Comparison of ENCODE assay signal across 10 cellular contexts in genomic region chr5:124743534-124744169, GRCh38. TPM values are rescaled to one million over a fixed set of nuclear protein-coding genes. Genes with fewer than 3 reads are reported as not detected.
DNase-seq lines count a peak whose midpoint lies in the region; ATAC-seq and TF ChIP-seq lines count a peak whose summit lies in the region.
"Had no signal": no experiment of that assay in that cellular context is flagged by ENCODE, and none has a peak within 500 bp of the region (broad histone marks: within the 10 kb centered on the region; RNA-seq: fewer than 3 reads in every experiment).

No MANE protein-coding gene starts in this region.

- 13 to 16% methylated on average over 7 of the region's 7 CpGs for WGBS in tibial nerve, 2 donors

- TF ChIP-seq EP300 in tibial nerve (IDR thresholded peaks at IDR 0.05): no peak

- peaks cover 0 to 60% (median 13%) of the 10 kb centered on the region in 4 donors for H3K4me1 ChIP-seq in tibial nerve

- ATAC-seq in left colon (peak; percentile 54), T-helper 17 cell (no peak)

- peak overlapping the region; percentile 40 to 62 (median 58) for H3K4me3 ChIP-seq in tibial nerve
- H3K4me3 ChIP-seq: K562 had no signal

- no peaks in the 10 kb centered on the region for H3K36me3 Mint-ChIP-seq in T-helper 17 cell (ENCODE audit: low read depth)

- H3K4me3 Mint-ChIP-seq in T-helper 17 cell: no peak overlapping the region

- intact Hi-C loops in left colon (cut with DNase I, micrococcal nuclease): no loop called here

- H3K9me3 ChIP-seq in tibial nerve (no peaks in the 10 kb centered on the region), T-helper 17 cell (ENCODE audit: control insufficient read depth, low read length, poor library complexity, severe bottlenecking) (no peaks in the 10 kb centered on the region)

- H3K27me3 Mint-ChIP-seq in T-helper 17 cell: peaks cover 22% of the 10 kb centered on the region

- H3K4me1 Mint-ChIP-seq in T-helper 17 cell: peaks cover 8% of the 10 kb centered on the region

- no peaks in the 10 kb centered on the region for H3K27me3 ChIP-seq in tibial nerve

- peak overlapping the region; percentile 81 for H3K27ac ChIP-seq in angular gyrus (ENCODE audit: low read depth, low read length)
- peak overlapping the region; percentile 87 to 98 (median 89) for H3K27ac ChIP-seq in tibial nerve

- TF ChIP-seq CTCF in tibial nerve (IDR thresholded peaks at IDR 0.05): no peak

- TF ChIP-seq POLR2A in tibial nerve (IDR thresholded peaks at IDR 0.05): no peak

- H3K27ac Mint-ChIP-seq in T-helper 17 cell: no peak overlapping the region

- H3K36me3 ChIP-seq in tibial nerve: no peaks in the 10 kb centered on the region

- peak; percentile 33 for DNase-seq in NCI-H1694 treated with DMSO at 0.1 percent for 48 hours (lab: John Stamatoyannopoulos, UW)
- no peak for DNase-seq in NCI-H1694 (lab: John Stamatoyannopoulos, UW)
- peak in 1 of 2 donors; percentile 67 for DNase-seq in left colon
- no peak for DNase-seq in tibial nerve (ENCODE audit: low spot score in 2 of 2)
- DNase-seq in NOMO-1 treated with DMSO at 0.1 percent for 48 hours (lab: John Stamatoyannopoulos, UW; ENCODE audit: unreplicated experiment): no peak
- no peak for DNase-seq in T-helper 17 cell
- DNase-seq in activated gamma-delta T cell (lab: John Stamatoyannopoulos, UW): no peak
- DNase-seq: AML-193 had no signal

RNA-seq across cellular contexts. Expression of gene ZNF608, which starts 2.8 kb away (rescaled TPM):
- total RNA-seq in left colon (10 to 100 TPM; 16.2 to 23.1 TPM), tibial nerve (10 to 100 TPM; 16.3 to 34.8 (median 23.7) TPM), T-helper 17 cell (under 1 TPM; 0.16 to 0.42 TPM)

Comparison
In these comparisons a context has a peak if more than half of its experiments do, and no peak if none do; other contexts are left out.
1. RNA of gene ZNF608, which starts 2.8 kb away (total RNA-seq): 16.3 to 34.8 TPM in tibial nerve and 16.2 to 23.1 TPM in left colon; 0.16 to 0.42 TPM in T-helper 17 cell; every median in the first group is over 10 times any median in the second.